18 cellular contexts compared by ENCODE assay signal in the genomic region with DNA sequence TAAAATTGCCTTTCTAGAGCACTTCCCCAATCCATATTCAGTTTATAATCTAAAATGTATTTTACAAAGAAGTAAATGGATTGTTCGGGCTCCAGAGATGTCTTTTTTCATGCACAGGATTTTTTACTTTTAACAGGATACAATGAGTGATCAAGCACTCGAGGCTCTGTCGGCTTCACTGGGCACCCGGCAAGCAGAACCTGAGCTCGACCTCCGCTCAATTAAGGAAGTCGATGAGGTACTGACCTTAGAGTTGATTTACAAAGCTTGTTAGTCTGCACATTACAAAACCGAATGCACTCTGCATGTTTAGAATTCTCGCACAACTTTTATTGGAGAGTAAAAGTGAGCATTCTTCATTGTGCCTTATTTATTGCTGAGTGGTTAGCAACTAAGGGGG.
DNase-seq lines count a peak whose midpoint lies in the region; ATAC-seq and TF ChIP-seq lines count a peak whose summit lies in the region.
"Had no signal": no experiment of that assay in that cellular context is flagged by ENCODE, and none has a peak within 500 bp of the region (broad histone marks: within the 10 kb centered on the region; RNA-seq: fewer than 3 reads in every experiment).

No MANE protein-coding gene starts in this region.

- H3K27ac ChIP-seq in ACC112 (ENCODE audit: low read depth, low read length) (peak overlapping the region; percentile 43; the same call in 1 of the 2 replicates), GM23338 (ENCODE audit: low read depth) (no peak overlapping the region), lower lobe of right lung (peak overlapping the region; percentile 27), MM.1S (ENCODE audit: low read length) (no peak overlapping the region)

- intact Hi-C loops in lower lobe of right lung (cut with DNase I), result no loop called here
- intact Hi-C loops in sciatic nerve (cut with DNase I), result no loop called here

- H3K27me3 ChIP-seq in ACC112 (ENCODE audit: insufficient read depth, low read length), result no peaks in the 10 kb centered on the region
- no peaks in the 10 kb centered on the region for H3K27me3 ChIP-seq in GM23338 (ENCODE audit: insufficient read depth)
- H3K27me3 ChIP-seq in lower lobe of right lung (ENCODE audit: low read depth), result no peaks in the 10 kb centered on the region
- H3K27me3 ChIP-seq in MM.1S (replicated peaks; ENCODE audit: insufficient read depth, low read length), result no peaks in the 10 kb centered on the region
- H3K27me3 ChIP-seq: gastroesophageal sphincter, uterus had no signal

- H3K4me1 ChIP-seq in ACC112 (ENCODE audit: control insufficient read depth, insufficient read depth, low read length, unreplicated experiment) (peaks cover 12% of the 10 kb centered on the region), GM23338 (ENCODE audit: insufficient read depth) (peaks cover 19% of the 10 kb centered on the region), lower lobe of right lung (peaks cover 4% of the 10 kb centered on the region), MM.1S (ENCODE audit: low read length) (no peaks in the 10 kb centered on the region)
- H3K4me1 ChIP-seq: uterus had no signal

- H3K4me2 ChIP-seq in GM23338 (peak overlapping the region; percentile 23; the same call in 1 of the 2 replicates), MM.1S (ENCODE audit: low read depth, low read length) (no peak overlapping the region)

- H3K79me2 ChIP-seq in ACC112 (ENCODE audit: control insufficient read depth, insufficient read depth, low read length, unreplicated experiment) (peaks cover 3% of the 10 kb centered on the region), GM23338 (replicated peaks; ENCODE audit: insufficient read depth) (no peaks in the 10 kb centered on the region), MM.1S (ENCODE audit: low read length) (no peaks in the 10 kb centered on the region)

- H4K20me1 ChIP-seq in GM23338 (replicated peaks; ENCODE audit: insufficient read depth) (no peaks in the 10 kb centered on the region), MM.1S (ENCODE audit: insufficient read depth, low read length) (no peaks in the 10 kb centered on the region)

- H3F3A ChIP-seq in GM23338 (replicated peaks; ENCODE audit: low read depth) (no peaks in the 10 kb centered on the region), MM.1S (ENCODE audit: insufficient read depth, low read length) (no peaks in the 10 kb centered on the region)

- no peak overlapping the region for H2AFZ ChIP-seq in ACC112 (ENCODE audit: low read length, unreplicated experiment)
- no peak overlapping the region for H2AFZ ChIP-seq in GM23338
- no peak overlapping the region for H2AFZ ChIP-seq in MM.1S (ENCODE audit: low read length)

- no peaks in the 10 kb centered on the region for H3K27me3 Mint-ChIP-seq in GM23338 (ENCODE audit: insufficient read depth, low read depth, poor library complexity)
- no peaks in the 10 kb centered on the region for H3K27me3 Mint-ChIP-seq in activated T-helper 17 cell treated with anti-CD3 and anti-CD28 coated beads, Interleukin-2, amount 50 U/mL, for 72 hours

- no peak overlapping the region for H3K4me3 Mint-ChIP-seq in GM23338
- no peak overlapping the region for H3K4me3 Mint-ChIP-seq in activated T-helper 17 cell treated with anti-CD3 and anti-CD28 coated beads, Interleukin-2, amount 50 U/mL, for 72 hours
- H3K4me3 Mint-ChIP-seq: activated T-cell treated with anti-CD3 and anti-CD28 coated beads, Interleukin-2, amount 50 U/mL, for 4 hours; T-helper 2 cell treated with Interferon-gamma antibody and Interleukin-4, amounts not matched to agents 5 μg/mL and 100 μg/mL, for 36 hours had no signal

- peak overlapping the region; percentile 72 for H3K27ac Mint-ChIP-seq in GM23338
- peak overlapping the region; percentile 89 for H3K27ac Mint-ChIP-seq in activated T-helper 17 cell treated with anti-CD3 and anti-CD28 coated beads, Interleukin-2, amount 50 U/mL, for 72 hours
- H3K27ac Mint-ChIP-seq: T-helper 2 cell treated with Interferon-gamma antibody and Interleukin-4, amounts not matched to agents 5 μg/mL and 100 μg/mL, for 36 hours had no signal

- no peak for TF ChIP-seq CTCF in GM23338 (conservative IDR thresholded peaks at IDR 0.05; ENCODE audit: low read depth in 2 of 2)
- TF ChIP-seq CTCF in lower lobe of right lung (IDR thresholded peaks at IDR 0.05), result no peak
- no peak for TF ChIP-seq CTCF in MM.1S (IDR thresholded peaks at IDR 0.05; ENCODE audit: low read length)

- no peaks in the 10 kb centered on the region for H3K9me3 Mint-ChIP-seq in GM23338
- peaks cover 4% of the 10 kb centered on the region for H3K9me3 Mint-ChIP-seq in activated T-helper 17 cell treated with anti-CD3 and anti-CD28 coated beads, Interleukin-2, amount 50 U/mL, for 72 hours
- H3K9me3 Mint-ChIP-seq: activated T-cell treated with anti-CD3 and anti-CD28 coated beads, Interleukin-2, amount 50 U/mL, for 4 hours; T-helper 2 cell treated with Interferon-gamma antibody and Interleukin-4, amounts not matched to agents 5 μg/mL and 100 μg/mL, for 36 hours had no signal

- H3K4me1 Mint-ChIP-seq in GM23338, result peaks cover 11% of the 10 kb centered on the region
- H3K4me1 Mint-ChIP-seq in activated T-helper 17 cell treated with anti-CD3 and anti-CD28 coated beads, Interleukin-2, amount 50 U/mL, for 72 hours, result peaks cover 16% of the 10 kb centered on the region

- no peaks in the 10 kb centered on the region for H3K9me3 ChIP-seq in lower lobe of right lung
- no peaks in the 10 kb centered on the region for H3K9me3 ChIP-seq in MM.1S (replicated peaks; ENCODE audit: insufficient read depth, low read length)
- H3K9me3 ChIP-seq: gastroesophageal sphincter, uterus had no signal

- H3K9me2 ChIP-seq in GM23338 (ENCODE audit: insufficient read depth) (no peaks in the 10 kb centered on the region), MM.1S (replicated peaks; ENCODE audit: insufficient read depth, low read length) (no peaks in the 10 kb centered on the region)

- H3K36me3 ChIP-seq in ACC112 (ENCODE audit: insufficient read depth, low read length) (peaks cover 67% of the 10 kb centered on the region), GM23338 (ENCODE audit: insufficient read depth) (no peaks in the 10 kb centered on the region), lower lobe of right lung (peaks cover 100% of the 10 kb centered on the region), MM.1S (replicated peaks; ENCODE audit: insufficient read depth, low read length) (no peaks in the 10 kb centered on the region; the same call in 1 of the 2 replicates)
- H3K36me3 ChIP-seq: uterus had no signal

- no peak overlapping the region for H3K9ac ChIP-seq in MM.1S (ENCODE audit: low read length)

- H3K36me3 Mint-ChIP-seq in GM23338 (ENCODE audit: low read depth), result peaks cover 15% of the 10 kb centered on the region; the same call in 2 of the 3 replicates
- peaks cover 100% of the 10 kb centered on the region for H3K36me3 Mint-ChIP-seq in activated T-helper 17 cell treated with anti-CD3 and anti-CD28 coated beads, Interleukin-2, amount 50 U/mL, for 72 hours (ENCODE audit: low read depth)

- H3K4me3 ChIP-seq in ACC112 (ENCODE audit: low read depth, low read length) (no peak overlapping the region), GM23338 (no peak overlapping the region), lower lobe of right lung (no peak overlapping the region), MM.1S (ENCODE audit: low read length) (no peak overlapping the region)
- H3K4me3 ChIP-seq: gastroesophageal sphincter, uterus had no signal

- DNase-seq in GM23338 (ENCODE audit: low spot score) (no peak), lower lobe of right lung (no peak), MM.1S (no peak), sciatic nerve (ENCODE audit: low spot score) (no peak)
- DNase-seq: activated T-cell treated with anti-CD3 and anti-CD28 coated beads, Interleukin-2, amount 50 U/mL, for 4 hours; cerebellar nuclear complex; KG1; NCI-H226; occipital lobe; SHP77 treated with DMSO at 0.1 percent for 48 hours; stimulated activated naive CD4-positive, alpha-beta T cell; uterus had no signal

- peak; percentile 34; the same call in 2 of the 3 replicates for ATAC-seq in GM23338
- ATAC-seq in activated T-helper 17 cell treated with anti-CD3 and anti-CD28 coated beads, Interleukin-2, amount 50 U/mL, for 72 hours (replicated peaks), result no peak
- peak in 1 of 2 donors; percentile 60 for ATAC-seq in lower lobe of right lung
- no peak for ATAC-seq in GM18867 (IDR thresholded peaks at IDR 0.05; ENCODE audit: unreplicated experiment)
- ATAC-seq in GM21381 (IDR thresholded peaks at IDR 0.05; ENCODE audit: unreplicated experiment), result no peak
- ATAC-seq in sciatic nerve, result no peak
- ATAC-seq: activated T-cell treated with anti-CD3 and anti-CD28 coated beads, Interleukin-2, amount 50 U/mL, for 4 hours had no signal

TF ChIP-seq in GM23338, 12 proteins besides CTCF, POLR2A, EP300 and RAD21:
- no peak for TF ChIP-seq CREB1 (CRISPR knock-in tag; IDR thresholded peaks at IDR 0.05; ENCODE audit: low read depth)
- TF ChIP-seq, protein P1, sequence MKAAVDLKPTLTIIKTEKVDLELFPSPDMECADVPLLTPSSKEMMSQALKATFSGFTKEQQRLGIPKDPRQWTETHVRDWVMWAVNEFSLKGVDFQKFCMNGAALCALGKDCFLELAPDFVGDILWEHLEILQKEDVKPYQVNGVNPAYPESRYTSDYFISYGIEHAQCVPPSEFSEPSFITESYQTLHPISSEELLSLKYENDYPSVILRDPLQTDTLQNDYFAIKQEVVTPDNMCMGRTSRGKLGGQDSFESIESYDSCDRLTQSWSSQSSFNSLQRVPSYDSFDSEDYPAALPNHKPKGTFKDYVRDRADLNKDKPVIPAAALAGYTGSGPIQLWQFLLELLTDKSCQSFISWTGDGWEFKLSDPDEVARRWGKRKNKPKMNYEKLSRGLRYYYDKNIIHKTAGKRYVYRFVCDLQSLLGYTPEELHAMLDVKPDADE (IDR thresholded peaks at IDR 0.05), result no peak
- no peak for TF ChIP-seq POLR2AphosphoS5 (IDR thresholded peaks at IDR 0.05; ENCODE audit: low read depth)
- TF ChIP-seq NANOG (IDR thresholded peaks at IDR 0.05; ENCODE audit: borderline replicate concordance), result no peak
- no peak for TF ChIP-seq STAT1 (IDR thresholded peaks at IDR 0.05; ENCODE audit: unreplicated experiment)
- no peak for TF ChIP-seq JUNB (IDR thresholded peaks at IDR 0.05; ENCODE audit: unreplicated experiment)
- no peak for TF ChIP-seq EZH2 (IDR thresholded peaks at IDR 0.05; ENCODE audit: low read depth, unreplicated experiment)

Comparison
In these comparisons a context has a peak if more than half of its experiments do, and no peak if none do; other contexts are left out.
1. H3K27ac ChIP-seq: peak in ACC112 (single experiment) and lower lobe of right lung (single experiment); none in GM23338 (single experiment) and MM.1S (single experiment).